Comparison of ENCODE assay signal across 9 cellular contexts in genomic region chr1:19463204-19463803, GRCh38. TPM values are rescaled to one million over a fixed set of nuclear protein-coding genes. Genes with fewer than 3 reads are reported as not detected.
DNase-seq lines count a peak whose midpoint lies in the region; ATAC-seq and TF ChIP-seq lines count a peak whose summit lies in the region.
"Had no signal": no experiment of that assay in that cellular context is flagged by ENCODE, and none has a peak within 500 bp of the region (broad histone marks: within the 10 kb centered on the region; RNA-seq: fewer than 3 reads in every experiment).

No MANE protein-coding gene starts in this region.

- POLR2A ChIA-PET in CD4-positive, alpha-beta memory T cell (lab: Charles Lee; ENCODE audit: partially characterized antibody): interaction anchor here (0.9 to 25.1 kb wide), 10 partner anchors 14 to 134 kb away, joined by 3 to 734 read pairs (median 5); partner anchors contain the start of gene CAPZB

- 14 to 28% methylated on average over 4 of the region's 4 CpGs for WGBS in esophagus squamous epithelium, 2 donors

- TF ChIP-seq POLR2A in esophagus squamous epithelium (IDR thresholded peaks at IDR 0.05): no peak

- no peaks in the 10 kb centered on the region for H3K27me3 ChIP-seq in CD4-positive, alpha-beta memory T cell (ENCODE audit: insufficient read depth, low read length)
- no peaks in the 10 kb centered on the region for H3K27me3 ChIP-seq in esophagus squamous epithelium

- DNase-seq in CD4-positive, alpha-beta memory T cell: peak; percentile 78 to 88 (median 83)
- DNase-seq in esophagus squamous epithelium (lab: John Stamatoyannopoulos, UW): no peak
- DNase-seq in inferior parietal cortex (ENCODE audit: extremely low spot score): no peak
- DNase-seq in GM13977 (ENCODE audit: low spot score): no peak
- no peak for DNase-seq in NCI-H1930 (lab: John Stamatoyannopoulos, UW)
- DNase-seq in coronary artery (ENCODE audit: low spot score): no peak
- DNase-seq: NCI-H748 treated with DMSO at 0.1 percent for 48 hours had no signal

- TF ChIP-seq CTCF in esophagus squamous epithelium (IDR thresholded peaks at IDR 0.05) (no peak), GM13977 (IDR thresholded peaks at IDR 0.05; ENCODE audit: extremely low read depth, insufficient read depth, missing control alignments) (no peak), coronary artery (IDR thresholded peaks at IDR 0.05) (no peak)

- in situ Hi-C loops in GM13977 (cut with MboI; ENCODE audit: low pct_unique_long_range_greater_than_20kb, low sequenced_read_pairs, unreplicated experiment): no loop called here

- peaks cover 99% of the 10 kb centered on the region for H3K4me1 ChIP-seq in CD4-positive, alpha-beta memory T cell (ENCODE audit: insufficient read depth, low read length)
- peaks cover 44 to 96% (median 70%) of the 10 kb centered on the region in 3 donors for H3K4me1 ChIP-seq in esophagus squamous epithelium

- H3K9me3 Mint-ChIP-seq in CD4-positive, alpha-beta memory T cell: no peaks in the 10 kb centered on the region
- H3K9me3 Mint-ChIP-seq in T-helper 1 cell treated with Interleukin-12 subunit alpha and Interleukin-12 subunit beta and Interleukin-4 antibody, amounts not matched to agents 30 μg/mL and 1 μg/mL, for 36 hours: no peaks in the 10 kb centered on the region

- CTCF ChIA-PET in CD4-positive, alpha-beta memory T cell (lab: Charles Lee; ENCODE audit: partially characterized antibody): interaction anchor here (1.0 to 2.0 kb wide), 5 partner anchors 9 to 73 kb away, joined by 3 to 18 read pairs (median 5); no protein-coding TSS in a partner anchor

- peak overlapping the region; percentile 90 to 96 (median 95) for H3K27ac Mint-ChIP-seq in CD4-positive, alpha-beta memory T cell
- H3K27ac Mint-ChIP-seq in T-helper 1 cell treated with Interleukin-12 subunit alpha and Interleukin-12 subunit beta and Interleukin-4 antibody, amounts not matched to agents 30 μg/mL and 1 μg/mL, for 36 hours: peak overlapping the region; percentile 95

- peaks cover 18 to 26% of the 10 kb centered on the region in 2 donors for H3K36me3 Mint-ChIP-seq in CD4-positive, alpha-beta memory T cell
- H3K36me3 Mint-ChIP-seq in T-helper 1 cell treated with Interleukin-12 subunit alpha and Interleukin-12 subunit beta and Interleukin-4 antibody, amounts not matched to agents 30 μg/mL and 1 μg/mL, for 36 hours (ENCODE audit: low read depth): peaks cover 36% of the 10 kb centered on the region

- no peaks in the 10 kb centered on the region for H3K36me3 ChIP-seq in CD4-positive, alpha-beta memory T cell (ENCODE audit: insufficient read depth, low read length)
- peaks cover 0 to 15% (median 0%) of the 10 kb centered on the region in 3 donors for H3K36me3 ChIP-seq in esophagus squamous epithelium

- peak; percentile 32 for ATAC-seq in GM21717 (IDR thresholded peaks at IDR 0.05; ENCODE audit: unreplicated experiment)

- intact Hi-C loops in CD4-positive, alpha-beta memory T cell (cut with micrococcal nuclease): loop anchor here (2.0 kb wide), 3 partner anchors 13 to 133 kb away; a partner anchor contains a TSS
- intact Hi-C loops in esophagus squamous epithelium (cut with DNase I): no loop called here

- H3K4me3 Mint-ChIP-seq in CD4-positive, alpha-beta memory T cell: peak overlapping the region; percentile 81 to 93 (median 86)
- H3K4me3 Mint-ChIP-seq in T-helper 1 cell treated with Interleukin-12 subunit alpha and Interleukin-12 subunit beta and Interleukin-4 antibody, amounts not matched to agents 30 μg/mL and 1 μg/mL, for 36 hours: peak overlapping the region; percentile 78

- H3K27me3 Mint-ChIP-seq in CD4-positive, alpha-beta memory T cell: no peaks in the 10 kb centered on the region
- H3K27me3 Mint-ChIP-seq in T-helper 1 cell treated with Interleukin-12 subunit alpha and Interleukin-12 subunit beta and Interleukin-4 antibody, amounts not matched to agents 30 μg/mL and 1 μg/mL, for 36 hours (ENCODE audit: low read depth): no peaks in the 10 kb centered on the region

- H3K4me3 ChIP-seq in CD4-positive, alpha-beta memory T cell (ENCODE audit: low read length in 2 of 2): peak overlapping the region in 1 of 2 donors; percentile 46
- H3K4me3 ChIP-seq in esophagus squamous epithelium (no peak overlapping the region), coronary artery (no peak overlapping the region)

- H3K27ac ChIP-seq in CD4-positive, alpha-beta memory T cell (ENCODE audit: low read depth, low read length): peak overlapping the region; percentile 71
- peak overlapping the region in 3 of 4 donors; percentile 59 to 74 (median 60) for H3K27ac ChIP-seq in esophagus squamous epithelium
- no peak overlapping the region for H3K27ac ChIP-seq in coronary artery

- H3K4me1 Mint-ChIP-seq in CD4-positive, alpha-beta memory T cell: peaks cover 75 to 97% (median 85%) of the 10 kb centered on the region in 4 donors
- peaks cover 77% of the 10 kb centered on the region for H3K4me1 Mint-ChIP-seq in T-helper 1 cell treated with Interleukin-12 subunit alpha and Interleukin-12 subunit beta and Interleukin-4 antibody, amounts not matched to agents 30 μg/mL and 1 μg/mL, for 36 hours (ENCODE audit: low read depth)

- no peaks in the 10 kb centered on the region for H3K9me3 ChIP-seq in CD4-positive, alpha-beta memory T cell (ENCODE audit: control insufficient read depth in 1 of 2, low read length in 2 of 2)
- no peaks in the 10 kb centered on the region for H3K9me3 ChIP-seq in esophagus squamous epithelium

RNA-seq across cellular contexts. Expression of gene CAPZB, which starts 22.0 kb away (rescaled TPM):
- total RNA-seq in CD4-positive, alpha-beta memory T cell: 100 to 1,000 TPM; 244 to 255 TPM
- 100 to 1,000 TPM; 436 to 602 TPM for polyA plus RNA-seq in CD4-positive, alpha-beta memory T cell
- total RNA-seq in esophagus squamous epithelium: 100 to 1,000 TPM in 3 of 4 donors, 10 to 100 TPM in 1; 89.4 to 146 (median 126) TPM

Comparison
In these comparisons a context has a peak if more than half of its experiments do, and no peak if none do; other contexts are left out.
1. DNase-seq: peak in CD4-positive, alpha-beta memory T cell (5 of 5); none in esophagus squamous epithelium (single experiment), inferior parietal cortex (single experiment), GM13977 (single experiment), NCI-H1930 (0 of 2) and coronary artery (single experiment).
2. H3K27ac ChIP-seq: peak in CD4-positive, alpha-beta memory T cell (single experiment) and esophagus squamous epithelium (3 of 4); none in coronary artery (0 of 2).